8 cellular contexts compared by ENCODE assay signal in genomic region chr1:9589144-9589718, GRCh38. TPM values are rescaled to one million over a fixed set of nuclear protein-coding genes. Genes with fewer than 3 reads are reported as not detected.
DNase-seq lines count a peak whose midpoint lies in the region; ATAC-seq, FAIRE-seq and TF ChIP-seq lines count a peak whose summit lies in the region.

No MANE protein-coding gene starts in this region.

- H4K91ac ChIP-seq in H1 (replicated peaks; ENCODE audit: insufficient read length, low read length), result no peak overlapping the region

- ATAC-seq in GM19395 (IDR thresholded peaks at IDR 0.05; ENCODE audit: unreplicated experiment), result peak; percentile 17

- TF ChIP-seq CTCF in AG04450 (IDR thresholded peaks at IDR 0.05; ENCODE audit: low read depth, low read length), result no peak
- no peak for TF ChIP-seq CTCF in HL-60 (IDR thresholded peaks at IDR 0.05; ENCODE audit: insufficient read depth, low read length)
- TF ChIP-seq CTCF in H1 (IDR thresholded peaks at IDR 0.05; ENCODE audit: control extremely low read depth in 1 of 3, insufficient read depth in 1 of 3, low read depth in 1 of 3, low read length in 3 of 3), result no peak
- no peak for TF ChIP-seq CTCF in testis (IDR thresholded peaks at IDR 0.05)

- no peak for TF ChIP-seq POLR2A in H1 (IDR thresholded peaks at IDR 0.05; ENCODE audit: control extremely low read depth in 1 of 2, low read depth in 2 of 2, low read length in 2 of 2)
- no peak for TF ChIP-seq POLR2A in testis (IDR thresholded peaks at IDR 0.05)

- FAIRE-seq in H1 (lab: Jason Lieb, UNC), result no peak

- peak overlapping the region; percentile 11 for H3K18ac ChIP-seq in H1 (ENCODE audit: extremely low read depth, low read length)

- H2AFZ ChIP-seq in H1 (ENCODE audit: low read length), result no peak overlapping the region

- H3K27ac ChIP-seq in AG04450 (ENCODE audit: low read depth, low read length) (peak overlapping the region; percentile 39), HL-60 (replicated peaks) (peak overlapping the region; percentile 56), H1 (ENCODE audit: low read depth, low read length) (no peak overlapping the region), muscle layer of colon (ENCODE audit: low read depth, low read length) (peak overlapping the region; percentile 42), testis (peak overlapping the region in 1 of 2 donors; percentile 61)

- H3K23ac ChIP-seq in H1 (ENCODE audit: insufficient read length), result no peak overlapping the region

- H3K23me2 ChIP-seq in H1 (ENCODE audit: low read depth, low read length), result peaks cover 7% of the 10 kb centered on the region; the same call in 1 of the 2 replicates

- H2BK12ac ChIP-seq in H1 (ENCODE audit: low read depth, low read length), result no peak overlapping the region

- no peak overlapping the region for H3K56ac ChIP-seq in H1 (replicated peaks; ENCODE audit: insufficient read length, low read depth, low read length)

- H2AK5ac ChIP-seq in H1 (ENCODE audit: low read depth, low read length), result no peak overlapping the region

- peaks cover 7 to 50% of the 10 kb centered on the region in 2 experiments; a peak in 3 of 4 replicates for H3K79me2 ChIP-seq in H1 (ENCODE audit: control insufficient read depth in 1 of 2, insufficient read depth in 2 of 2, low read length in 2 of 2)

- H3K4me3 ChIP-seq in AG04450 (ENCODE audit: low read depth, low read length), result peak overlapping the region; percentile 69
- peak overlapping the region; percentile 73 for H3K4me3 ChIP-seq in HL-60 (replicated peaks; ENCODE audit: insufficient read depth, low read length)
- peak overlapping the region; percentile 60 to 82 (median 70) for H3K4me3 ChIP-seq in H1 (ENCODE audit: extremely low read depth in 1 of 4, insufficient read depth in 2 of 4, low read depth in 3 of 4, low read length in 4 of 4)
- peak overlapping the region; percentile 38 to 73 for H3K4me3 ChIP-seq in muscle layer of colon (ENCODE audit: low read depth in 1 of 2, low read length in 2 of 2)
- H3K4me3 ChIP-seq in testis, result peak overlapping the region; percentile 69 to 71

- no peak overlapping the region for H2BK120ac ChIP-seq in H1 (replicated peaks; ENCODE audit: low read depth, low read length)

- H3K4me1 ChIP-seq in H1 (replicated peaks in 1 of 4; ENCODE audit: control insufficient read depth in 3 of 4, insufficient read depth in 4 of 4, low read length in 3 of 4) (peaks cover 0 to 40% (median 27%) of the 10 kb centered on the region in 4 experiments; a peak in 5 of 7 replicates), muscle layer of colon (ENCODE audit: insufficient read depth, low read length) (peaks cover 34% of the 10 kb centered on the region), testis (peaks cover 29% of the 10 kb centered on the region)

- DNase-seq in AG04450 (ENCODE audit: low read depth, low spot score) (no peak), HL-60 (ENCODE audit: low read depth in 1 of 2, low spot score in 1 of 2) (peak; percentile 18 to 36), H1 (ENCODE audit: low read depth in 1 of 2, low spot score in 2 of 2) (peak in 1 of 2 experiments; percentile 73), testis (peak; percentile 37), NCI-H2029 (lab: John Stamatoyannopoulos, UW) (no peak)
- peak; percentile 59 for DNase-seq in activated CD4-positive, alpha-beta T cell treated with anti-CD3 and anti-CD28 coated beads for 48 hours

- H4K20me1 ChIP-seq in H1 (replicated peaks in 1 of 2; ENCODE audit: control insufficient read depth in 1 of 2, insufficient read depth in 2 of 2, low read length in 2 of 2), result peaks cover 27 to 34% of the 10 kb centered on the region in 2 experiments

- H3K14ac ChIP-seq in H1 (ENCODE audit: insufficient read length), result no peak overlapping the region

- no peaks in the 10 kb centered on the region for H3K36me3 ChIP-seq in H1 (ENCODE audit: control insufficient read depth in 2 of 4, insufficient read depth in 4 of 4, low read length in 3 of 4)
- H3K36me3 ChIP-seq in muscle layer of colon (ENCODE audit: insufficient read depth, low read length), result no peaks in the 10 kb centered on the region
- no peaks in the 10 kb centered on the region for H3K36me3 ChIP-seq in testis (ENCODE audit: low read depth, missing control alignments)

- peak overlapping the region; percentile 51 to 73 (median 54) for H3K9ac ChIP-seq in H1 (replicated peaks in 1 of 4; ENCODE audit: extremely low read depth in 1 of 4, low read depth in 3 of 4, low read length in 3 of 4)
- peak overlapping the region; percentile 18 for H3K9ac ChIP-seq in muscle layer of colon (ENCODE audit: low read length)

- no peak for TF ChIP-seq EP300 in H1 (IDR thresholded peaks at IDR 0.05; ENCODE audit: borderline replicate concordance in 1 of 2, low read depth in 2 of 2, low read length in 2 of 2)

- no peaks in the 10 kb centered on the region for H3K27me3 ChIP-seq in AG04450 (ENCODE audit: control insufficient read depth, insufficient read depth, low read length)
- H3K27me3 ChIP-seq in HL-60 (ENCODE audit: insufficient read depth, poor library complexity, severe bottlenecking), result no peaks in the 10 kb centered on the region
- H3K27me3 ChIP-seq in H1 (replicated peaks in 1 of 4; ENCODE audit: control insufficient read depth in 3 of 4, extremely low read depth in 1 of 4, insufficient read depth in 3 of 4, low read length in 3 of 4), result no peaks in the 10 kb centered on the region
- no peaks in the 10 kb centered on the region for H3K27me3 ChIP-seq in muscle layer of colon (ENCODE audit: control insufficient read depth in 1 of 2, insufficient read depth in 2 of 2, low read length in 2 of 2)
- H3K27me3 ChIP-seq in testis, result no peaks in the 10 kb centered on the region

- intact Hi-C loops in testis (cut with DNase I; ENCODE audit: low total_unique reads), result no loop called here

- peaks cover 11% of the 10 kb centered on the region for H3K79me1 ChIP-seq in H1 (ENCODE audit: low read depth, low read length)

- POLR2A ChIA-PET in AG04450 (lab: Yijun Ruan, JAX) (interaction anchor here (0.6 kb wide), 1 partner anchor 388 kb away, joined by 3 read pairs; no protein-coding TSS in a partner anchor), H1 (lab: Charles Lee; ENCODE audit: partially characterized antibody) (interaction anchor here (0.8 to 2.0 kb wide), 8 partner anchors 11 to 171 kb away, joined by 3 to 4 read pairs (median 3); no protein-coding TSS in a partner anchor)

- WGBS in H1 (ENCODE audit: extremely low coverage in 1 of 2, insufficient coverage in 1 of 2, insufficient read length in 1 of 2, insufficient replicate concordance in 2 of 2, low coverage in 1 of 2, low lambda C conversion rate in 2 of 2, missing lambda C conversion rate in 1 of 2), 2 experiments, result 3% methylated on average over 40 of the region's 63 CpGs; no CpG with 5 or more reads in 1 of the 2 experiments
- 1 to 3% methylated on average over 6 to 58 of the region's 63 CpGs for WGBS in testis, 2 donors

- no peaks in the 10 kb centered on the region for H3K9me3 ChIP-seq in AG04450 (ENCODE audit: control insufficient read depth, insufficient read depth, low read length)
- H3K9me3 ChIP-seq in H1 (ENCODE audit: insufficient read depth in 2 of 2, low read depth in 1 of 2, low read length in 1 of 2), result no peaks in the 10 kb centered on the region
- no peaks in the 10 kb centered on the region for H3K9me3 ChIP-seq in muscle layer of colon (ENCODE audit: low read length)
- H3K9me3 ChIP-seq in testis, result no peaks in the 10 kb centered on the region

- no peak overlapping the region for H2BK15ac ChIP-seq in H1 (ENCODE audit: low read length)

- no peak overlapping the region for H4K5ac ChIP-seq in H1 (ENCODE audit: insufficient read length, low read depth, low read length)

- CTCF ChIA-PET in AG04450 (lab: Charles Lee), result interaction anchor here (0.5 to 0.8 kb wide), 3 partner anchors 8 to 547 kb away, joined by 3 to 4 read pairs (median 3); no protein-coding TSS in a partner anchor
- CTCF ChIA-PET in H1 (lab: Charles Lee; ENCODE audit: partially characterized antibody), result interaction anchor here (0.7 to 6.1 kb wide), 11 partner anchors 8 to 340 kb away, joined by 3 to 44 read pairs (median 3); no protein-coding TSS in a partner anchor

- H2BK5ac ChIP-seq in H1 (ENCODE audit: low read depth, low read length), result no peak overlapping the region

- TF ChIP-seq RAD21 in H1 (IDR thresholded peaks at IDR 0.05 in 1 of 2, conservative IDR thresholded peaks at IDR 0.05 in 1 of 2; ENCODE audit: low read depth in 2 of 2, low read length in 2 of 2), result no peak

- no peak overlapping the region for H3K4ac ChIP-seq in H1 (replicated peaks; ENCODE audit: insufficient read length, low read depth, low read length)

- no peak overlapping the region for H4K8ac ChIP-seq in H1 (ENCODE audit: extremely low read depth, insufficient read depth, low read length)

- peak overlapping the region; percentile 86 to 91 for H3K4me2 ChIP-seq in H1 (ENCODE audit: insufficient read depth in 1 of 2, low read depth in 2 of 2, low read length in 2 of 2)

- H2BK20ac ChIP-seq in H1 (ENCODE audit: low read length), result no peak overlapping the region

RNA-seq across cellular contexts. Expression of gene TMEM201, which starts 0.5 kb away (rescaled TPM):
- polyA plus RNA-seq in AG04450 (2011; rRNA removed) (1.6 and 2.0 TPM in 2 replicates), H1 (2011; rRNA removed) (8.2 and 14.2 TPM in 2 replicates), testis (ENCODE audit: insufficient read depth, low read depth, low replicate concordance) (26.6 TPM)
- polyA minus RNA-seq in AG04450 (2011; rRNA and poly(A)+ RNA removed), result 2.3 and 2.9 TPM in 2 replicates
- total RNA-seq in H1 (2021; fragmentation: NEBNext Ultra II Directional; extraction: Animal tissue kit (Norgen Biotek cat#: 25700)), result 27.1 and 27.9 TPM in 2 replicates
- 4.4 TPM for polyA plus RNA-seq in H1 (2011; cell fraction: cytosol; rRNA removed)
- 24.5 TPM for polyA plus RNA-seq in H1 (2011; cell fraction: nucleus; rRNA removed)
- 11.3 to 20.5 TPM (median 17.5 TPM) in 4 replicates for polyA plus RNA-seq in H1 (2012, experiment 1 of 2)
- 17.2 TPM for polyA plus RNA-seq in H1 (2012, experiment 2 of 2)
- polyA plus RNA-seq in H1 (2013, experiment 1 of 2), result 24.4 TPM
- polyA plus RNA-seq in H1 (2013, experiment 2 of 2), result 26.3 TPM
- polyA minus RNA-seq in H1 (2011; rRNA and poly(A)+ RNA removed), result 6.7 and 6.9 TPM in 2 replicates
- polyA minus RNA-seq in H1 (2011; cell fraction: cytosol; rRNA and poly(A)+ RNA removed), result 12.9 TPM
- 20.1 TPM for polyA minus RNA-seq in H1 (2011; cell fraction: nucleus; rRNA and poly(A)+ RNA removed)
- 10 to 100 TPM; 35.8 to 36.2 TPM for total RNA-seq in testis

RNA-seq across cellular contexts. Expression of gene SLC25A33, which starts 50.0 kb away (rescaled TPM):
- polyA plus RNA-seq in AG04450 (2011; rRNA removed), result 3.3 and 4.1 TPM in 2 replicates
- 2.0 TPM in 2 replicates for polyA minus RNA-seq in AG04450 (2011; rRNA and poly(A)+ RNA removed)
- total RNA-seq in H1 (2021; fragmentation: NEBNext Ultra II Directional; extraction: Animal tissue kit (Norgen Biotek cat#: 25700)), result 12.4 and 12.8 TPM in 2 replicates
- 5.1 and 7.8 TPM in 2 replicates for polyA plus RNA-seq in H1 (2011; rRNA removed)
- polyA plus RNA-seq in H1 (2011; cell fraction: cytosol; rRNA removed), result 7.7 TPM
- polyA plus RNA-seq in H1 (2011; cell fraction: nucleus; rRNA removed), result 4.5 TPM
- 7.0 to 8.1 TPM (median 7.4 TPM) in 4 replicates for polyA plus RNA-seq in H1 (2012, experiment 1 of 2)
- 8.2 TPM for polyA plus RNA-seq in H1 (2012, experiment 2 of 2)
- 11.5 TPM for polyA plus RNA-seq in H1 (2013, experiment 1 of 2)
- polyA plus RNA-seq in H1 (2013, experiment 2 of 2), result 11.5 TPM
- 4.5 and 4.8 TPM in 2 replicates for polyA minus RNA-seq in H1 (2011; rRNA and poly(A)+ RNA removed)
- 5.8 TPM for polyA minus RNA-seq in H1 (2011; cell fraction: cytosol; rRNA and poly(A)+ RNA removed)
- 5.3 TPM for polyA minus RNA-seq in H1 (2011; cell fraction: nucleus; rRNA and poly(A)+ RNA removed)
- 10 to 100 TPM; 16.3 to 17.4 TPM for total RNA-seq in testis
- polyA plus RNA-seq in testis (ENCODE audit: insufficient read depth, low read depth, low replicate concordance), result 26.0 TPM

Comparison
In these comparisons a context has a peak if more than half of its experiments do, and no peak if none do; other contexts are left out.
1. DNase-seq: peak in HL-60 (2 of 2), activated CD4-positive, alpha-beta T cell treated with anti-CD3 and anti-CD28 coated beads for 48 hours (single experiment) and testis (single experiment); none in AG04450 (single experiment) and NCI-H2029 (single experiment).
2. Peak in every context shown above with its lines, with median percentiles within 50 percentile points of each other: H3K4me3 ChIP-seq.